8 cellular contexts compared by ENCODE assay signal in the genomic region with DNA sequence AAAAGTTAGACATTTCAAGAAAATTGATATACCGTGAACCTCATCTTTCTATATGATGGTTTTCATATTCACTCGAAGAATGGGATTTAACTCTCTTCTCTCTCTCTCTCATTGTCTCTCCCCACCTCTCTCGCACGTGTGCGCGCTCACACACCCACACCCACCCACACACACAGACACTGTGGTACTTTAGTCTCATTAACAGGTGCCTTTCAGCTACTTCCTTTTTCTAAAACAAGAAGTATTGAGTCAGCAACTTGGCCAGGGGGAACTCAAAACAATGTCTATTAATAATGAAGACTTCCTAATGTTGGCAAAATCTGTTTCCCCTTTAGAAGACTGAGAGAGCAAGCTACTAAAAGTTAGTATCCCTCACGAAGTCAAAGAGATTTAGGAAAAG.
DNase-seq lines count a peak whose midpoint lies in the region; ATAC-seq and TF ChIP-seq lines count a peak whose summit lies in the region.

No MANE protein-coding gene starts in this region.

- H3K4me1 Mint-ChIP-seq in immature natural killer cell (peaks cover 28 to 39% of the 10 kb centered on the region in 2 donors), glutamatergic neuron (ENCODE audit: low read depth, unreplicated experiment) (no peaks in the 10 kb centered on the region)

- no peak overlapping the region for H3K27ac ChIP-seq in caudate nucleus (ENCODE audit: low read depth, low read length)

- H3K27ac Mint-ChIP-seq in immature natural killer cell: peak overlapping the region in 3 of 6 donors; percentile 1 to 21 (median 12)
- H3K27ac Mint-ChIP-seq in glutamatergic neuron (ENCODE audit: unreplicated experiment): no peak overlapping the region

- H3K27me3 Mint-ChIP-seq in immature natural killer cell (ENCODE audit: low read depth in 3 of 3): peaks cover 0 to 4% (median 3%) of the 10 kb centered on the region in 3 donors
- H3K27me3 Mint-ChIP-seq in glutamatergic neuron (ENCODE audit: unreplicated experiment): no peaks in the 10 kb centered on the region

- DNase-seq in immature natural killer cell: peak in 2 of 3 donors; percentile 9 to 17
- no peak for DNase-seq in glutamatergic neuron
- no peak for DNase-seq in retina
- no peak for DNase-seq in NCI-H187 (lab: John Stamatoyannopoulos, UW)
- no peak for DNase-seq in caudate nucleus (lab: John Stamatoyannopoulos, UW)

- H3K36me3 Mint-ChIP-seq in immature natural killer cell (no peaks in the 10 kb centered on the region), glutamatergic neuron (ENCODE audit: unreplicated experiment) (no peaks in the 10 kb centered on the region)

- no peak for TF ChIP-seq CTCF in glutamatergic neuron (IDR thresholded peaks at IDR 0.05; ENCODE audit: partially characterized antibody, unreplicated experiment)

- H3K4me3 Mint-ChIP-seq in immature natural killer cell (peak overlapping the region; percentile 50 to 71 (median 63)), glutamatergic neuron (ENCODE audit: unreplicated experiment) (no peak overlapping the region)

- H3K9me3 Mint-ChIP-seq in immature natural killer cell (no peaks in the 10 kb centered on the region), glutamatergic neuron (ENCODE audit: unreplicated experiment) (no peaks in the 10 kb centered on the region)

- ATAC-seq in GM18517 (IDR thresholded peaks at IDR 0.05; ENCODE audit: unreplicated experiment) (peak; percentile 83), GM21717 (IDR thresholded peaks at IDR 0.05; ENCODE audit: unreplicated experiment) (peak; percentile 83), HG03575 (IDR thresholded peaks at IDR 0.05; ENCODE audit: extremely low read depth, insufficient number of reproducible peaks, low FRiP score, unreplicated experiment) (peak; percentile 35)

Comparison
In these comparisons a context has a peak if more than half of its experiments do, and no peak if none do; other contexts are left out.
1. DNase-seq: peak in immature natural killer cell (2 of 3); none in glutamatergic neuron (single experiment), retina (single experiment), NCI-H187 (0 of 2) and caudate nucleus (0 of 61).
2. Peak in every context shown above with its lines, with median percentiles within 50 percentile points of each other: ATAC-seq.